Comparison of ENCODE assay signal across 16 cellular contexts in the genomic region with DNA sequence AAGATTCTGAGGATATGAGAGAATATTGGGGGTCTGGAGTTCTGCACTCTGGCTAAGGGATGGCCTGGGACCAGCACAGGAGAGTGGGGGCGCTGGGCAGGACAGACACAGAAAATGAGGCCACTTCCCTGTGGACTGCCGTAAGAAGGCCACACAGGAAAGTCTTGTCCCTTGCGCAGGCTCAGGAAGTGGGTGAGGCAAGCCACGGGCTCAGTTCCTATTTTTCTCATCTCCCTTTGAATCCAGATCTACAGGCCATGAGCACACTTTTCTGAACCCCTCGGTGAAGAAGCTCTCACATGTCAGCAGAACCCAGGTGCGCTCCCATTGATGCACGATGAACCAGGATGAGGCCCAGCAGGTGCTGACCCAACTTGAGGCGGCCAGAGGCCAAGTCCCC.
DNase-seq lines count a peak whose midpoint lies in the region; ATAC-seq and TF ChIP-seq lines count a peak whose summit lies in the region.
"Had no signal": no experiment of that assay in that cellular context is flagged by ENCODE, and none has a peak within 500 bp of the region (broad histone marks: within the 10 kb centered on the region; RNA-seq: fewer than 3 reads in every experiment).

No MANE protein-coding gene starts in this region.

- H3K4me3 Mint-ChIP-seq in endothelial cell (ENCODE audit: unreplicated experiment): no peak overlapping the region

- TF ChIP-seq CTCF in left lung (IDR thresholded peaks at IDR 0.05) (no peak), tibial artery (IDR thresholded peaks at IDR 0.05) (no peak), endothelial cell (IDR thresholded peaks at IDR 0.05; ENCODE audit: unreplicated experiment) (no peak)

- H3K4me3 ChIP-seq in BLaER1: no peak overlapping the region
- H3K4me3 ChIP-seq in left lung: no peak overlapping the region
- H3K4me3 ChIP-seq in tibial artery: no peak overlapping the region
- H3K4me3 ChIP-seq: HAP-1, SJSA1 had no signal

- H3K4me1 ChIP-seq in BLaER1 (peaks cover 6% of the 10 kb centered on the region; the same call in 1 of the 2 replicates), left lung (peaks cover 0 to 40% of the 10 kb centered on the region in 2 donors), tibial artery (peaks cover 0 to 24% (median 16%) of the 10 kb centered on the region in 4 donors)
- H3K4me1 ChIP-seq: HAP-1 had no signal

- no peaks in the 10 kb centered on the region for H3K9me3 ChIP-seq in BLaER1
- H3K9me3 ChIP-seq in left lung: no peaks in the 10 kb centered on the region
- no peaks in the 10 kb centered on the region for H3K9me3 ChIP-seq in tibial artery
- H3K9me3 ChIP-seq: HAP-1, SJSA1 had no signal

- no peak overlapping the region for H3K9ac ChIP-seq in BLaER1

- H4K20me1 ChIP-seq in BLaER1: no peaks in the 10 kb centered on the region

- no peaks in the 10 kb centered on the region for H3K27me3 ChIP-seq in BLaER1
- H3K27me3 ChIP-seq in left lung: no peaks in the 10 kb centered on the region
- no peaks in the 10 kb centered on the region for H3K27me3 ChIP-seq in tibial artery
- H3K27me3 ChIP-seq: SJSA1 had no signal

- peaks cover 5% of the 10 kb centered on the region for H3K4me1 Mint-ChIP-seq in endothelial cell (ENCODE audit: unreplicated experiment)

- H3K36me3 Mint-ChIP-seq in endothelial cell (ENCODE audit: low read depth, unreplicated experiment): peaks cover 4% of the 10 kb centered on the region

- peak; percentile 35 for ATAC-seq in left lung

- H3K4me2 ChIP-seq in BLaER1: peak overlapping the region; percentile 23; the same call in 1 of the 2 replicates

- H3K9me3 Mint-ChIP-seq in endothelial cell (ENCODE audit: unreplicated experiment): no peaks in the 10 kb centered on the region

- H3K27ac ChIP-seq in BLaER1 (no peak overlapping the region), left lung (peak overlapping the region in 1 of 2 donors; percentile 66), tibial artery (no peak overlapping the region)
- H3K27ac ChIP-seq: SJSA1 had no signal

- peak; percentile 38 for DNase-seq in CD1c-positive myeloid dendritic cell (ENCODE audit: extremely low spot score)
- peak; percentile 33 for DNase-seq in UCSD-AML1 (lab: John Stamatoyannopoulos, UW; ENCODE audit: unreplicated experiment)
- DNase-seq in left lung: peak in 1 of 2 donors; percentile 40
- DNase-seq in activated CD4-positive, alpha-beta T cell treated with anti-CD3 and anti-CD28 coated beads for 1 hour: no peak
- DNase-seq in tibial artery: no peak
- DNase-seq in mesenteric fat pad (ENCODE audit: low spot score): no peak
- DNase-seq in endothelial cell (ENCODE audit: low spot score): no peak
- DNase-seq: DMS53, IMR-90, NCI-H1092, NCI-H1694, NCI-H446, NCI-H748 treated with DMSO at 0.1 percent for 48 hours had no signal

- intact Hi-C loops in left lung (cut with DNase I): no loop called here
- intact Hi-C loops in tibial artery (cut with DNase I; ENCODE audit: low total_unique reads): no loop called here

- H3K27me3 Mint-ChIP-seq in endothelial cell (ENCODE audit: unreplicated experiment): no peaks in the 10 kb centered on the region

- H3K27ac Mint-ChIP-seq in endothelial cell (ENCODE audit: unreplicated experiment): no peak overlapping the region

- no peaks in the 10 kb centered on the region for H3K36me3 ChIP-seq in BLaER1
- H3K36me3 ChIP-seq in left lung: no peaks in the 10 kb centered on the region
- no peaks in the 10 kb centered on the region for H3K36me3 ChIP-seq in tibial artery
- H3K36me3 ChIP-seq: HAP-1, SJSA1 had no signal

Comparison
In these comparisons a context has a peak if more than half of its experiments do, and no peak if none do; other contexts are left out.
1. DNase-seq: peak in CD1c-positive myeloid dendritic cell (single experiment) and UCSD-AML1 (single experiment); none in activated CD4-positive, alpha-beta T cell treated with anti-CD3 and anti-CD28 coated beads for 1 hour (single experiment), tibial artery (0 of 2), mesenteric fat pad (single experiment) and endothelial cell (single experiment).